In genomic region chr17:7119314-7119713, GRCh38 we compare ENCODE assay signal across 27 cellular contexts. TPM values are rescaled to one million over a fixed set of nuclear protein-coding genes. Genes with fewer than 3 reads are reported as not detected.
"Had no signal": no experiment of that assay in that cellular context is flagged by ENCODE, and none has a peak within 500 bp of the region (broad histone marks: within the 10 kb centered on the region; RNA-seq: fewer than 3 reads in every experiment).

No MANE protein-coding gene starts in this region.

- H3K9me3 ChIP-seq: body of pancreas, prostate gland, suprapubic skin, transverse colon, vagina had no signal

- H3K36me3 ChIP-seq: prostate gland, suprapubic skin, transverse colon, vagina had no signal

- FAIRE-seq: endometrium, keratinocyte had no signal

- H3K27ac ChIP-seq: body of pancreas, coronary artery, prostate gland, suprapubic skin, transverse colon, vagina had no signal

- H3K9me3 Mint-ChIP-seq: activated naive CD8-positive, alpha-beta T cell treated with anti-CD3 and anti-CD28 coated beads for 36 hours; stimulated activated naive CD8-positive, alpha-beta T cell treated with anti-CD3 and anti-CD28 coated beads, Interleukin-15, amount 100 ng/mL, for 72 hours had no signal

- H3K27ac Mint-ChIP-seq: activated naive CD8-positive, alpha-beta T cell treated with anti-CD3 and anti-CD28 coated beads for 36 hours; stimulated activated naive CD8-positive, alpha-beta T cell treated with anti-CD3 and anti-CD28 coated beads, Interleukin-15, amount 100 ng/mL, for 72 hours had no signal

- H3K4me3 ChIP-seq: body of pancreas, coronary artery, prostate gland, skin epidermis, suprapubic skin, transverse colon, vagina had no signal

- DNase-seq: activated naive CD4-positive, alpha-beta T cell; activated naive CD8-positive, alpha-beta T cell treated with anti-CD3 and anti-CD28 coated beads for 36 hours; amygdala; body of pancreas; erythroblast; hypothalamus; right cardiac atrium; stimulated activated CD4-positive, alpha-beta T cell treated with anti-CD3 and anti-CD28 coated beads, Interleukin-15, amount 100 ng/mL, for 24 hours; stimulated activated CD4-positive, alpha-beta T cell treated with anti-CD3 and anti-CD28 coated beads, Interleukin-2, amount 100 ng/mL, for 48 hours; stimulated activated naive CD8-positive, alpha-beta T cell treated with anti-CD3 and anti-CD28 coated beads, Interleukin-15, amount 100 ng/mL, for 72 hours; T-helper 1 cell; T-helper 9 cell; transverse colon had no signal

- H3K27me3 ChIP-seq: vagina had no signal

- ATAC-seq: activated CD4-positive, CD25-positive, alpha-beta regulatory T cell treated with anti-CD3 and anti-CD28 coated beads, Interleukin-2, amount 50 U/mL, for 24 hours; body of pancreas; left lobe of liver; right cardiac atrium; stimulated activated naive CD8-positive, alpha-beta T cell treated with anti-CD3 and anti-CD28 coated beads, Interleukin-15, amount 100 ng/mL, for 72 hours had no signal

- H3K4me1 ChIP-seq: body of pancreas, prostate gland, suprapubic skin, transverse colon, vagina had no signal

- H3K4me1 Mint-ChIP-seq: stimulated activated naive CD8-positive, alpha-beta T cell treated with anti-CD3 and anti-CD28 coated beads, Interleukin-15, amount 100 ng/mL, for 72 hours had no signal

- H3K4me3 Mint-ChIP-seq: activated naive CD8-positive, alpha-beta T cell treated with anti-CD3 and anti-CD28 coated beads for 36 hours; stimulated activated naive CD8-positive, alpha-beta T cell treated with anti-CD3 and anti-CD28 coated beads, Interleukin-15, amount 100 ng/mL, for 72 hours had no signal

- H3K36me3 Mint-ChIP-seq: activated naive CD8-positive, alpha-beta T cell treated with anti-CD3 and anti-CD28 coated beads for 36 hours had no signal

RNA-seq across cellular contexts. Expression of gene ASGR2, which starts 4.7 kb away (rescaled TPM):
- total RNA-seq: activated CD8-positive, alpha-beta memory T cell treated with anti-CD3 and anti-CD28 coated beads for 36 hours; activated naive CD8-positive, alpha-beta T cell treated with anti-CD3 and anti-CD28 coated beads for 36 hours; body of pancreas; frontal cortex; lung microvascular endothelial cell; myocyte had no signal
- polyA plus RNA-seq: keratinocyte, neural cell had no signal

RNA-seq across cellular contexts. Expression of gene CLEC10A, which starts 39.3 kb away (rescaled TPM):
- total RNA-seq: activated CD8-positive, alpha-beta memory T cell treated with anti-CD3 and anti-CD28 coated beads for 36 hours; activated naive CD8-positive, alpha-beta T cell treated with anti-CD3 and anti-CD28 coated beads for 36 hours; frontal cortex; myocyte had no signal
- polyA plus RNA-seq: keratinocyte, neural cell had no signal
